ENCODE assay signal across 8 cellular contexts in the genomic region with DNA sequence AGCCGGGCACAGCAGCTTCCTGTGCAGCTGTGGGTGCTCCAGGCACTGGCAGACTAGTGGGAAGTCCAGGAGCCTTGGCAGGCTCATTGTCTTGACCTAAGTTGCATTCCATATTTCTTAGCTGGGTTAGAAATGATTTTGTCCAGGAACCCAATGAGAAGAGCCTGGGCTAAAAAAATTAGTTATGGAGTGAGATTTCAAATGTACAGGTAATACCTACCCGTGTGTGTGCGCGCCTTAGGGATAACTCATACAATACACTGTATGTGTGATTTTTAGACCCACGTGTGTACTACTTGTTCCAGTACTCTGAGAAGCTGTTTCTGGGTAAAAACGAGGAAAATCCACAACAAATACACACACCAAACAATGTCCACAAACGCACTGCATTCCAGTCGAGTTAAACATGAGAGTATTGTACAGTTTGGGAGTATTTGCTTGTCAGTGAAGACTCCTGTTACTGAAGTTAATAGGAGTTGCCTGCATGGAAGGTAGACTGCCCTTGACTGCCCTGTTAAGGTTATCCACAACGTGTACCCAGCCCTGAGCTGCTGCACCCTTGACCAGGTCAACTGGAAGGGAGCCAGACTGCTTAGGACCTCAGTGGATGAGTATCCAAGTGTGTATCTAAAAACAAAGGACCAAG. TPM values are rescaled to one million over a fixed set of nuclear protein-coding genes. Genes with fewer than 3 reads are reported as not detected.
DNase-seq lines count a peak whose midpoint lies in the region; FAIRE-seq lines count a peak whose summit lies in the region.

No MANE protein-coding gene starts in this region.

- peak overlapping the region; percentile 59 for H3K9ac ChIP-seq in iPS-18a (ENCODE audit: low read length)

- H3K9me3 ChIP-seq in HAP-1 (no peaks in the 10 kb centered on the region), iPS-18a (ENCODE audit: control insufficient read depth, low read depth, low read length) (no peaks in the 10 kb centered on the region), small intestine (ENCODE audit: control insufficient read depth, low read depth) (no peaks in the 10 kb centered on the region)

- no peak overlapping the region for H3K27ac ChIP-seq in iPS-18a (ENCODE audit: low read length)
- H3K27ac ChIP-seq in small intestine (ENCODE audit: low read depth in 1 of 2, low read length in 1 of 2): peak overlapping the region in 1 of 2 donors; percentile 5

- DNase-seq in HAP-1 (ENCODE audit: low spot score in 2 of 2) (no peak), small intestine (peak; percentile 57), occipital lobe (lab: John Stamatoyannopoulos, UW) (no peak), mesenteric fat pad (ENCODE audit: low spot score) (no peak), NK-92 (lab: John Stamatoyannopoulos, UW; ENCODE audit: unreplicated experiment) (no peak), iPS-NIHi11 (ENCODE audit: low spot score) (no peak)
- DNase-seq in activated CD4-positive, alpha-beta memory T cell treated with anti-CD3 and anti-CD28 coated beads for 36 hours: no peak

- peaks cover 44% of the 10 kb centered on the region for H3K4me1 Mint-ChIP-seq in activated CD4-positive, alpha-beta memory T cell treated with anti-CD3 and anti-CD28 coated beads for 36 hours (ENCODE audit: low read depth)

- intact Hi-C loops in activated CD4-positive, alpha-beta memory T cell treated with anti-CD3 and anti-CD28 coated beads for 36 hours (cut with micrococcal nuclease): loop anchor here (1.0 to 2.0 kb wide), 2 partner anchors 36 to 67 kb away; no protein-coding TSS in a partner anchor

- H3K36me3 ChIP-seq in HAP-1 (replicated peaks) (no peaks in the 10 kb centered on the region), iPS-18a (ENCODE audit: control insufficient read depth, low read depth, low read length) (no peaks in the 10 kb centered on the region), small intestine (ENCODE audit: control insufficient read depth in 2 of 2, insufficient read depth in 2 of 2, low read length in 2 of 2) (peaks cover 0 to 1% of the 10 kb centered on the region in 2 donors)

- FAIRE-seq in small intestine (lab: Jason Lieb, UNC): no peak

- H3K27me3 ChIP-seq in HAP-1 (ENCODE audit: low read depth) (no peaks in the 10 kb centered on the region), iPS-18a (ENCODE audit: control insufficient read depth, insufficient read depth, low read length) (peaks cover 36% of the 10 kb centered on the region), small intestine (ENCODE audit: control insufficient read depth in 2 of 2, insufficient read depth in 2 of 2, low read length in 2 of 2) (no peaks in the 10 kb centered on the region)

- peak overlapping the region; percentile 99 for H3K4me3 Mint-ChIP-seq in activated CD4-positive, alpha-beta memory T cell treated with anti-CD3 and anti-CD28 coated beads for 36 hours

- peaks cover 18% of the 10 kb centered on the region for H3K36me3 Mint-ChIP-seq in activated CD4-positive, alpha-beta memory T cell treated with anti-CD3 and anti-CD28 coated beads for 36 hours

- in situ Hi-C loops in HAP-1 (cut with MboI; ENCODE audit: low sequenced_read_pairs): no loop called here

- H3K9me3 Mint-ChIP-seq in activated CD4-positive, alpha-beta memory T cell treated with anti-CD3 and anti-CD28 coated beads for 36 hours: no peaks in the 10 kb centered on the region

- H3K4me1 ChIP-seq in HAP-1: 0 out of 2 replicates have a peak, but pooled peaks cover 3% of the 10 kb centered on the region
- H3K4me1 ChIP-seq in iPS-18a (ENCODE audit: control insufficient read depth, low read depth, low read length): peaks cover 8% of the 10 kb centered on the region
- no peaks in the 10 kb centered on the region for H3K4me1 ChIP-seq in small intestine (ENCODE audit: control insufficient read depth in 2 of 2, insufficient read depth in 1 of 2, low read depth in 1 of 2, low read length in 1 of 2)

- H3K4me3 ChIP-seq in HAP-1: peak overlapping the region; percentile 72
- H3K4me3 ChIP-seq in iPS-18a (ENCODE audit: low read length): peak overlapping the region; percentile 76
- H3K4me3 ChIP-seq in small intestine (ENCODE audit: low read depth in 1 of 2, low read length in 2 of 2): peak overlapping the region; percentile 68 to 97

- CTCF ChIA-PET in activated CD4-positive, alpha-beta memory T cell treated with anti-CD3 and anti-CD28 coated beads for 36 hours (lab: Charles Lee): interaction anchor here (0.5 to 4.4 kb wide), 7 partner anchors 15 to 300 kb away, joined by 3 to 59 read pairs (median 7); a partner anchor contains a TSS

- no peaks in the 10 kb centered on the region for H3K27me3 Mint-ChIP-seq in activated CD4-positive, alpha-beta memory T cell treated with anti-CD3 and anti-CD28 coated beads for 36 hours

- WGBS in small intestine, 3 donors: 40 to 49% (median 42%) methylated on average over 9 of the region's 9 CpGs

- H3K27ac Mint-ChIP-seq in activated CD4-positive, alpha-beta memory T cell treated with anti-CD3 and anti-CD28 coated beads for 36 hours: peak overlapping the region; percentile 92

- POLR2A ChIA-PET in activated CD4-positive, alpha-beta memory T cell treated with anti-CD3 and anti-CD28 coated beads for 36 hours (lab: Charles Lee): interaction anchor here (1.3 to 3.4 kb wide), 7 partner anchors 8 to 79 kb away, joined by 4 to 44 read pairs (median 6); a partner anchor contains a TSS

RNA-seq across cellular contexts. Expression of a gene that starts 1.4 kb away (rescaled TPM):
- 10 to 100 TPM; 11.2 to 12.2 TPM for total RNA-seq in activated CD4-positive, alpha-beta memory T cell treated with anti-CD3 and anti-CD28 coated beads for 36 hours
- 10 to 100 TPM; 14.1 to 28.6 (median 28.6) TPM for polyA plus RNA-seq in small intestine
- total RNA-seq in occipital lobe (12.8 TPM), mesenteric fat pad (3.9 TPM)

RNA-seq across cellular contexts. Expression of a gene that starts 56.8 kb away (rescaled TPM):
- total RNA-seq in activated CD4-positive, alpha-beta memory T cell treated with anti-CD3 and anti-CD28 coated beads for 36 hours: 1 to 10 TPM; 1.9 to 3.1 TPM
- polyA plus RNA-seq in small intestine: 10 to 100 TPM; 10.4 to 23.8 (median 22.4) TPM
- total RNA-seq in occipital lobe (37.0 TPM), mesenteric fat pad (10.4 TPM)
